10 cellular contexts compared by ENCODE assay signal in genomic region chr17:67594115-67594878, GRCh38.
DNase-seq lines count a peak whose midpoint lies in the region; ATAC-seq, FAIRE-seq and TF ChIP-seq lines count a peak whose summit lies in the region.
"Had no signal": no experiment of that assay in that cellular context is flagged by ENCODE, and none has a peak within 500 bp of the region (broad histone marks: within the 10 kb centered on the region; RNA-seq: fewer than 3 reads in every experiment).

No MANE protein-coding gene starts in this region.

- ATAC-seq in activated T-cell treated with anti-CD3 and anti-CD28 coated beads, Interleukin-2, amount 50 U/mL, for 72 hours (replicated peaks in 1 of 2): no peak
- no peak for ATAC-seq in activated T-cell treated with anti-CD3 and anti-CD28 coated beads, Interleukin-2, amount 50 U/mL, for 4 hours
- ATAC-seq in HG02981 (IDR thresholded peaks at IDR 0.05; ENCODE audit: unreplicated experiment) (peak; percentile 62), GM12878 (peak; percentile 88), upper lobe of right lung (peak; percentile 27)

- H3K4me3 ChIP-seq in GM12878: no peak overlapping the region
- no peak overlapping the region for H3K4me3 ChIP-seq in upper lobe of right lung
- no peak overlapping the region for H3K4me3 ChIP-seq in mesendoderm (ENCODE audit: low read length)
- H3K4me3 ChIP-seq in osteoblast (ENCODE audit: insufficient read depth, low read length): no peak overlapping the region
- H3K4me3 ChIP-seq in smooth muscle cell: no peak overlapping the region

- H3K4me2 ChIP-seq in GM12878 (ENCODE audit: control insufficient read depth, insufficient read depth) (peak overlapping the region; percentile 62), mesendoderm (ENCODE audit: low read length) (no peak overlapping the region), osteoblast (ENCODE audit: insufficient read depth, low read length) (no peak overlapping the region), smooth muscle cell (no peak overlapping the region)

- no peak overlapping the region for H3K18ac ChIP-seq in mesendoderm (ENCODE audit: low read length)

- no peaks in the 10 kb centered on the region for H3K9me3 Mint-ChIP-seq in activated T-cell treated with anti-CD3 and anti-CD28 coated beads, Interleukin-2, amount 50 U/mL, for 72 hours
- no peaks in the 10 kb centered on the region for H3K9me3 Mint-ChIP-seq in activated T-cell treated with anti-CD3 and anti-CD28 coated beads, Interleukin-2, amount 50 U/mL, for 4 hours

- no peak overlapping the region for H2BK5ac ChIP-seq in mesendoderm (ENCODE audit: low read length)

- CTCF ChIA-PET in GM12878 (lab: Yijun Ruan, JAX): interaction anchor here (0.7 to 6.1 kb wide), 19 partner anchors 9 to 219 kb away, joined by 3 to 47 read pairs (median 9); no protein-coding TSS in a partner anchor

- H2BK120ac ChIP-seq in mesendoderm (ENCODE audit: low read depth, low read length): no peak overlapping the region

- no peak overlapping the region for H2BK15ac ChIP-seq in mesendoderm (replicated peaks; ENCODE audit: low read depth)

- H3K79me2 ChIP-seq in GM12878 (ENCODE audit: control insufficient read depth, insufficient read depth, low read length) (no peaks in the 10 kb centered on the region; the same call in 1 of the 2 replicates), mesendoderm (ENCODE audit: control insufficient read depth, insufficient read depth, low read length) (no peaks in the 10 kb centered on the region), osteoblast (ENCODE audit: insufficient read depth, low read length) (no peaks in the 10 kb centered on the region), smooth muscle cell (ENCODE audit: low read depth) (no peaks in the 10 kb centered on the region)

- peak overlapping the region; percentile 28 for H3K9ac ChIP-seq in GM12878 (ENCODE audit: control insufficient read depth, insufficient read depth, low read length)
- H3K9ac ChIP-seq in mesendoderm (ENCODE audit: low read length): no peak overlapping the region
- no peak overlapping the region for H3K9ac ChIP-seq in smooth muscle cell (ENCODE audit: low read depth)

- peak overlapping the region; percentile 71 for H2AFZ ChIP-seq in GM12878 (ENCODE audit: control insufficient read depth, low read depth, low read length)
- H2AFZ ChIP-seq in osteoblast (ENCODE audit: low read length): no peak overlapping the region
- H2AFZ ChIP-seq in smooth muscle cell (ENCODE audit: low read depth): no peak overlapping the region

- no peak overlapping the region for H3K56ac ChIP-seq in mesendoderm (ENCODE audit: low read length)

- H3K27me3 Mint-ChIP-seq in activated T-cell treated with anti-CD3 and anti-CD28 coated beads, Interleukin-2, amount 50 U/mL, for 72 hours (ENCODE audit: low read depth): no peaks in the 10 kb centered on the region
- H3K27me3 Mint-ChIP-seq in activated T-cell treated with anti-CD3 and anti-CD28 coated beads, Interleukin-2, amount 50 U/mL, for 4 hours (ENCODE audit: low read depth): no peaks in the 10 kb centered on the region

- H4K20me1 ChIP-seq in GM12878 (ENCODE audit: control insufficient read depth, insufficient read depth): no peaks in the 10 kb centered on the region
- H4K20me1 ChIP-seq in osteoblast (ENCODE audit: insufficient read depth, low read length): no peaks in the 10 kb centered on the region
- H4K20me1 ChIP-seq in smooth muscle cell (ENCODE audit: low read depth): no peaks in the 10 kb centered on the region

- H3K36me3 ChIP-seq in GM12878 (ENCODE audit: control insufficient read depth in 2 of 2, insufficient read depth in 2 of 2, low read length in 1 of 2) (no peaks in the 10 kb centered on the region; a peak in 1 of 4 replicates), upper lobe of right lung (no peaks in the 10 kb centered on the region), mesendoderm (ENCODE audit: control insufficient read depth, insufficient read depth, low read length) (no peaks in the 10 kb centered on the region), osteoblast (ENCODE audit: insufficient read depth, low read length) (no peaks in the 10 kb centered on the region), smooth muscle cell (ENCODE audit: low read depth) (no peaks in the 10 kb centered on the region)

- intact Hi-C loops in GM12878 (cut with micrococcal nuclease; ENCODE audit: unreplicated experiment): loop anchor here (1.0 kb wide), 1 partner anchor 15 kb away; no protein-coding TSS in a partner anchor
- intact Hi-C loops in upper lobe of right lung (cut with DNase I): no loop called here

- no peaks in the 10 kb centered on the region for H3K79me1 ChIP-seq in mesendoderm (ENCODE audit: low read length)

- no peak for TF ChIP-seq POLR2A in GM12878 (IDR thresholded peaks at IDR 0.05; ENCODE audit: low read depth, low read length)

- H3K27me3 ChIP-seq in GM12878 (replicated peaks in 1 of 2; ENCODE audit: control insufficient read depth in 2 of 2, insufficient read depth in 2 of 2, low read length in 1 of 2): no peaks in the 10 kb centered on the region
- H3K27me3 ChIP-seq in upper lobe of right lung: no peaks in the 10 kb centered on the region
- no peaks in the 10 kb centered on the region for H3K27me3 ChIP-seq in mesendoderm (ENCODE audit: insufficient read depth, low read length, poor library complexity)
- no peaks in the 10 kb centered on the region for H3K27me3 ChIP-seq in osteoblast (ENCODE audit: insufficient read depth, low read length)
- H3K27me3 ChIP-seq in smooth muscle cell (ENCODE audit: low read depth): no peaks in the 10 kb centered on the region

- no TSS peak for BruUV-seq in GM12878 (replicated peaks; lab: Mats Ljungman, UMichigan)

- no peak overlapping the region for H2AK5ac ChIP-seq in mesendoderm (ENCODE audit: low read length)

- H3K4ac ChIP-seq in mesendoderm (ENCODE audit: low read depth, low read length): no peak overlapping the region

- POLR2A ChIA-PET in GM12878 (lab: Charles Lee): interaction anchor here (0.7 to 4.0 kb wide), 9 partner anchors 8 to 218 kb away, joined by 3 to 39 read pairs (median 4); no protein-coding TSS in a partner anchor

- peaks cover 5% of the 10 kb centered on the region for H3K4me1 Mint-ChIP-seq in activated T-cell treated with anti-CD3 and anti-CD28 coated beads, Interleukin-2, amount 50 U/mL, for 72 hours (ENCODE audit: low read depth)
- H3K4me1 Mint-ChIP-seq in activated T-cell treated with anti-CD3 and anti-CD28 coated beads, Interleukin-2, amount 50 U/mL, for 4 hours (ENCODE audit: low read depth): peaks cover 12% of the 10 kb centered on the region

- H3K9me3 ChIP-seq in GM12878 (replicated peaks; ENCODE audit: control insufficient read depth, insufficient read depth, low read length) (peaks cover 1% of the 10 kb centered on the region; the same call in 1 of the 3 replicates), upper lobe of right lung (no peaks in the 10 kb centered on the region), osteoblast (ENCODE audit: low read depth, low read length) (no peaks in the 10 kb centered on the region), smooth muscle cell (replicated peaks; ENCODE audit: low read depth) (no peaks in the 10 kb centered on the region)

- no peak overlapping the region for H4K8ac ChIP-seq in mesendoderm (ENCODE audit: low read depth, low read length)

- no peaks in the 10 kb centered on the region for H3F3A ChIP-seq in smooth muscle cell (ENCODE audit: low read depth)

- H3K27ac Mint-ChIP-seq in activated T-cell treated with anti-CD3 and anti-CD28 coated beads, Interleukin-2, amount 50 U/mL, for 72 hours: peak overlapping the region; percentile 50

- RAD21 ChIA-PET in GM12878 (lab: Charles Lee; ENCODE audit: unreplicated experiment): interaction anchor here (1.1 to 5.7 kb wide), 12 partner anchors 9 to 216 kb away, joined by 3 to 80 read pairs (median 6); no protein-coding TSS in a partner anchor

- 21% methylated on average over 7 of the region's 7 CpGs for WGBS in GM12878 (ENCODE audit: insufficient coverage, insufficient replicate concordance, low lambda C conversion rate, missing lambda C conversion rate)
- no CpG with 5 or more reads among the region's 7 CpGs for WGBS in mesendoderm (ENCODE audit: extremely low coverage, insufficient coverage, low lambda C conversion rate)
- WGBS in smooth muscle cell (ENCODE audit: low lambda C conversion rate): 87% methylated on average over 7 of the region's 7 CpGs

- H3K36me3 Mint-ChIP-seq in activated T-cell treated with anti-CD3 and anti-CD28 coated beads, Interleukin-2, amount 50 U/mL, for 72 hours (ENCODE audit: insufficient read depth in 2 of 2): peaks cover 0 to 3% of the 10 kb centered on the region in 2 donors
- peaks cover 18% of the 10 kb centered on the region for H3K36me3 Mint-ChIP-seq in activated T-cell treated with anti-CD3 and anti-CD28 coated beads, Interleukin-2, amount 50 U/mL, for 4 hours (ENCODE audit: insufficient read depth)

- peak; percentile 5 to 6; a peak in 1 of 4 replicates for TF ChIP-seq EP300 in GM12878 (IDR thresholded peaks at IDR 0.05; ENCODE audit: borderline replicate concordance in 1 of 2, control insufficient read depth in 1 of 2, low read depth in 2 of 2, low read length in 2 of 2)

- no peak overlapping the region for H3K4me3 Mint-ChIP-seq in activated T-cell treated with anti-CD3 and anti-CD28 coated beads, Interleukin-2, amount 50 U/mL, for 72 hours
- H3K4me3 Mint-ChIP-seq in activated T-cell treated with anti-CD3 and anti-CD28 coated beads, Interleukin-2, amount 50 U/mL, for 4 hours: no peak overlapping the region

- in situ Hi-C loops in GM12878 (cut with MboI): no loop called here

- peak; percentile 92 for FAIRE-seq in GM12878 (lab: Jason Lieb, UNC)

- no peak for DNase-seq in activated T-cell treated with anti-CD3 and anti-CD28 coated beads, Interleukin-2, amount 50 U/mL, for 72 hours
- DNase-seq in activated T-cell treated with anti-CD3 and anti-CD28 coated beads, Interleukin-2, amount 50 U/mL, for 4 hours: no peak
- DNase-seq in GM12878 (ENCODE audit: low read depth, low spot score) (peak; percentile 82), upper lobe of right lung (no peak), mesendoderm (no peak), osteoblast (ENCODE audit: insufficient read length, low spot score, missing footprints) (no peak), smooth muscle cell (lab: John Stamatoyannopoulos, UW; ENCODE audit: unreplicated experiment) (no peak)
- DNase-seq: trophoblast cell had no signal

- peaks cover 20% of the 10 kb centered on the region for H3K4me1 ChIP-seq in GM12878 (ENCODE audit: control insufficient read depth, insufficient read depth, low read length)
- H3K4me1 ChIP-seq in upper lobe of right lung: no peaks in the 10 kb centered on the region
- H3K4me1 ChIP-seq in mesendoderm (ENCODE audit: control insufficient read depth, low read depth, low read length): no peaks in the 10 kb centered on the region
- no peaks in the 10 kb centered on the region for H3K4me1 ChIP-seq in osteoblast (ENCODE audit: insufficient read depth, low read length)
- no peaks in the 10 kb centered on the region for H3K4me1 ChIP-seq in smooth muscle cell (ENCODE audit: low read depth)

- H3K27ac ChIP-seq in GM12878 (ENCODE audit: control insufficient read depth, insufficient read depth) (peak overlapping the region; percentile 82), upper lobe of right lung (no peak overlapping the region), mesendoderm (ENCODE audit: low read depth, low read length) (no peak overlapping the region), osteoblast (ENCODE audit: low read depth, low read length) (no peak overlapping the region), smooth muscle cell (ENCODE audit: low read depth) (no peak overlapping the region)
- H3K27ac ChIP-seq: epithelial cell of prostate had no signal

- H4K5ac ChIP-seq in mesendoderm (ENCODE audit: low read length): no peak overlapping the region

- TF ChIP-seq CTCF in GM12878 (IDR thresholded peaks at IDR 0.05 in 2 of 3, conservative IDR thresholded peaks at IDR 0.05 in 1 of 3; ENCODE audit: control insufficient read depth in 2 of 3, extremely low read depth in 1 of 3, insufficient read depth in 1 of 3, low read depth in 3 of 3, low read length in 3 of 3) (no peak), upper lobe of right lung (IDR thresholded peaks at IDR 0.05) (no peak), osteoblast (IDR thresholded peaks at IDR 0.05; ENCODE audit: extremely low read depth, low read depth, low read length) (no peak), smooth muscle cell (IDR thresholded peaks at IDR 0.05; ENCODE audit: borderline replicate concordance, insufficient read depth, poor library complexity, severe bottlenecking) (no peak)

- H3K23ac ChIP-seq in mesendoderm (ENCODE audit: low read length): no peak overlapping the region

- TF ChIP-seq RAD21 in GM12878 (IDR thresholded peaks at IDR 0.05; ENCODE audit: insufficient read depth, low read depth, low read length): peak; percentile 39; the same call in 1 of the 2 replicates

- SMC1A ChIA-PET in GM12878 (lab: Charles Lee; ENCODE audit: uncharacterized antibody, unreplicated experiment): interaction anchor here (1.1 to 5.1 kb wide), 18 partner anchors 8 to 233 kb away, joined by 3 to 62 read pairs (median 8); no protein-coding TSS in a partner anchor

Comparison
In these comparisons a context has a peak if more than half of its experiments do, and no peak if none do; other contexts are left out.
1. ATAC-seq: peak in HG02981 (single experiment), GM12878 (single experiment) and upper lobe of right lung (single experiment); none in activated T-cell treated with anti-CD3 and anti-CD28 coated beads, Interleukin-2, amount 50 U/mL, for 72 hours (0 of 2) and activated T-cell treated with anti-CD3 and anti-CD28 coated beads, Interleukin-2, amount 50 U/mL, for 4 hours (0 of 2).